Comparison of ENCODE assay signal across 1 cellular context in genomic region chr1:107464827-107465226, GRCh38.
TF ChIP-seq lines count a peak whose summit lies in the region.

No MANE protein-coding gene starts in this region.

TF ChIP-seq in WTC11, 78 proteins besides CTCF, POLR2A, EP300 and RAD21:
- TF ChIP-seq ZNF532 (CRISPR knock-in tag; IDR thresholded peaks at IDR 0.05; ENCODE audit: borderline replicate concordance) (no peak), E2F5 (CRISPR knock-in tag; IDR thresholded peaks at IDR 0.05) (no peak), GRHL2 (CRISPR knock-in tag; IDR thresholded peaks at IDR 0.05; ENCODE audit: insufficient replicate concordance, severe bottlenecking) (no peak), GTF2I (CRISPR knock-in tag; conservative IDR thresholded peaks at IDR 0.05) (no peak), CREM (CRISPR knock-in tag; IDR thresholded peaks at IDR 0.05) (no peak), NR1H2 (CRISPR knock-in tag; IDR thresholded peaks at IDR 0.05) (no peak), OVOL2 (CRISPR knock-in tag; IDR thresholded peaks at IDR 0.05; ENCODE audit: borderline replicate concordance) (no peak), PRDM15 (CRISPR knock-in tag; IDR thresholded peaks at IDR 0.05) (no peak), CBFB (CRISPR knock-in tag; IDR thresholded peaks at IDR 0.05; ENCODE audit: low read depth) (no peak), ZMAT4 (CRISPR knock-in tag; IDR thresholded peaks at IDR 0.05) (no peak), NFYB (CRISPR knock-in tag; conservative IDR thresholded peaks at IDR 0.05; ENCODE audit: low read depth) (no peak), PRRX2 (CRISPR knock-in tag; IDR thresholded peaks at IDR 0.05) (no peak), RELA (CRISPR knock-in tag; IDR thresholded peaks at IDR 0.05; ENCODE audit: borderline replicate concordance) (no peak), ZSCAN18 (CRISPR knock-in tag; IDR thresholded peaks at IDR 0.05) (no peak)
